Comparison of ENCODE assay signal across 1 cellular context in the genomic region with DNA sequence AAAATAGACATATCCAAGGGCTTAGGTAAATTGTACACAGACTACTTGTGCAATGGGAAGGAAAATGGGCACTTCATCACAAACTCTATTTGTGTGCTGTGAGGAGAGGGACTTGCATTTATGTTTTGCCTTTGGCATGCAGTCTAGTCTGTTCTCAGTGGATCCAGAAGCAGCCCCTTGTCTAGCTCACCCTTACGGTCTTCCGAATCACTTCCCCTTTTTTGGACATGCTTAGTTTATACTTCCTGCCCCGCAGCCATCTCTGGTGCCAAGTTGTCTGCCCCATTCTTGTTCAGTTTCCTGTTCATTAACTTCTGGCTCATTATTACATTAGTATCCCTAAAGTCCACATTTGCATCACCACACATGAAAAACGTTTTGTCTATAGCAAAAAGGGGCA.
TF ChIP-seq lines count a peak whose summit lies in the region.

No MANE protein-coding gene starts in this region.

TF ChIP-seq in HepG2, 621 proteins besides CTCF, POLR2A, EP300 and RAD21 (continued from another document):
- TF ChIP-seq GMEB2 (CRISPR knock-in tag; IDR thresholded peaks at IDR 0.05; ENCODE audit: low read depth) (no peak), KLF15 (CRISPR knock-in tag; IDR thresholded peaks at IDR 0.05; ENCODE audit: borderline replicate concordance) (no peak), PAX8 (CRISPR knock-in tag; IDR thresholded peaks at IDR 0.05; ENCODE audit: borderline replicate concordance) (no peak), RXRA (CRISPR knock-in tag; IDR thresholded peaks at IDR 0.05) (no peak), ZNF230 (CRISPR knock-in tag; IDR thresholded peaks at IDR 0.05) (no peak), SIN3B (IDR thresholded peaks at IDR 0.05; ENCODE audit: low read length) (no peak), KDM5A (IDR thresholded peaks at IDR 0.05; ENCODE audit: borderline replicate concordance, low read length) (no peak), ZNF263 (CRISPR knock-in tag; IDR thresholded peaks at IDR 0.05) (no peak)
- TF ChIP-seq, protein P1, sequence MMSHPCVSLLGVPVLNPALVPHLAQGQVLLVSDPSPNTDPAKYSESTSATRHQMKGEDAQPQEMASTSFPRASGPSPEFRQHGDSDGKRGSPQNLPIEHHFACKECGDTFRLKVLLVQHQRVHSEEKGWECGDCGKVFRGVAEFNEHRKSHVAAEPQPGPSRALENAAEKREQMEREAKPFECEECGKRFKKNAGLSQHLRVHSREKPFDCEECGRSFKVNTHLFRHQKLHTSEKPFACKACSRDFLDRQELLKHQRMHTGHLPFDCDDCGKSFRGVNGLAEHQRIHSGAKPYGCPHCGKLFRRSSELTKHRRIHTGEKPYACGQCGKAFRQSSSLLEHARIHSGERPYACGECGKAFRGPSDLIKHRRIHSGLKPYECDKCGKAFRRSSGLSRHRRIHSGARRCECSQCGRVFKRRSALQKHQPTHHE (CRISPR knock-in tag; IDR thresholded peaks at IDR 0.05; ENCODE audit: borderline replicate concordance): no peak
- TF ChIP-seq, protein P2, sequence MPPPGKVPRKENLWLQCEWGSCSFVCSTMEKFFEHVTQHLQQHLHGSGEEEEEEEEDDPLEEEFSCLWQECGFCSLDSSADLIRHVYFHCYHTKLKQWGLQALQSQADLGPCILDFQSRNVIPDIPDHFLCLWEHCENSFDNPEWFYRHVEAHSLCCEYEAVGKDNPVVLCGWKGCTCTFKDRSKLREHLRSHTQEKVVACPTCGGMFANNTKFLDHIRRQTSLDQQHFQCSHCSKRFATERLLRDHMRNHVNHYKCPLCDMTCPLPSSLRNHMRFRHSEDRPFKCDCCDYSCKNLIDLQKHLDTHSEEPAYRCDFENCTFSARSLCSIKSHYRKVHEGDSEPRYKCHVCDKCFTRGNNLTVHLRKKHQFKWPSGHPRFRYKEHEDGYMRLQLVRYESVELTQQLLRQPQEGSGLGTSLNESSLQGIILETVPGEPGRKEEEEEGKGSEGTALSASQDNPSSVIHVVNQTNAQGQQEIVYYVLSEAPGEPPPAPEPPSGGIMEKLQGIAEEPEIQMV (CRISPR knock-in tag; IDR thresholded peaks at IDR 0.05; ENCODE audit: low read depth): no peak
